Comparison of ENCODE assay signal across 1 cellular context in the genomic region with DNA sequence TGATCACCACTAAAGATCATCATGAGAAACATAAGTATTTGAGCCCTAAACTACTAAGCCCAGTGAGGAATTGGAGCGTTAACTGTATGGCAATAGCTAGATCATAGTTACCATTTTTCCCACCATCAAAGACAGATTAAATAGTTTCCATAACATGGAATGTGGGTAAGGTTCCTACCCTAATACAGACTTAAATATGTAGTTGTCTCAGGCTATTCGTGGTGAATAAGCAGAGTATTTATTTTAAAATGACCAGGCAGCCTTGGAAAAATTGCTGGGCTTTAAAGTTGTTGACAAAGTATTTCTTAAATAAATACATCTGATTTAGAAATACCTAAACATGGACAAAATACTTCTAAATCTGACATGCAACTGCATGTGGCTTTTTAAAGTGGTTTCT.
TF ChIP-seq lines count a peak whose summit lies in the region.

No MANE protein-coding gene starts in this region.

TF ChIP-seq in IMR-90, 13 proteins besides CTCF, POLR2A, EP300 and RAD21:
- TF ChIP-seq CHD1 (IDR thresholded peaks at IDR 0.05; ENCODE audit: low read depth, low read length) = no peak
- TF ChIP-seq MAFK (IDR thresholded peaks at IDR 0.05; ENCODE audit: low read depth, low read length) = no peak
- TF ChIP-seq FOS (IDR thresholded peaks at IDR 0.05; ENCODE audit: low read depth, low read length) = no peak
- TF ChIP-seq, protein P1, sequence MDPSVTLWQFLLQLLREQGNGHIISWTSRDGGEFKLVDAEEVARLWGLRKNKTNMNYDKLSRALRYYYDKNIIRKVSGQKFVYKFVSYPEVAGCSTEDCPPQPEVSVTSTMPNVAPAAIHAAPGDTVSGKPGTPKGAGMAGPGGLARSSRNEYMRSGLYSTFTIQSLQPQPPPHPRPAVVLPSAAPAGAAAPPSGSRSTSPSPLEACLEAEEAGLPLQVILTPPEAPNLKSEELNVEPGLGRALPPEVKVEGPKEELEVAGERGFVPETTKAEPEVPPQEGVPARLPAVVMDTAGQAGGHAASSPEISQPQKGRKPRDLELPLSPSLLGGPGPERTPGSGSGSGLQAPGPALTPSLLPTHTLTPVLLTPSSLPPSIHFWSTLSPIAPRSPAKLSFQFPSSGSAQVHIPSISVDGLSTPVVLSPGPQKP (IDR thresholded peaks at IDR 0.05; ENCODE audit: borderline replicate concordance, low read depth, low read length) = no peak
- TF ChIP-seq BHLHE40 (IDR thresholded peaks at IDR 0.05; ENCODE audit: low read depth, low read length) = no peak
- no peak for TF ChIP-seq RFX5 (IDR thresholded peaks at IDR 0.05; ENCODE audit: low read depth, low read length)
- no peak; the same call in 1 of the 2 replicates for TF ChIP-seq MXI1 (IDR thresholded peaks at IDR 0.05; ENCODE audit: borderline replicate concordance, low read depth, low read length)
- TF ChIP-seq USF2 (IDR thresholded peaks at IDR 0.05; ENCODE audit: low read depth, low read length) = no peak
- no peak for TF ChIP-seq CEBPB (IDR thresholded peaks at IDR 0.05; ENCODE audit: low read depth, low read length)
- no peak for TF ChIP-seq MAZ (IDR thresholded peaks at IDR 0.05; ENCODE audit: borderline replicate concordance, low read depth, low read length)
- TF ChIP-seq SMC3 (IDR thresholded peaks at IDR 0.05; ENCODE audit: low read depth, low read length) = no peak
- no peak for TF ChIP-seq NFE2L2 (IDR thresholded peaks at IDR 0.05; ENCODE audit: low read depth, low read length)
- no peak for TF ChIP-seq RCOR1 (IDR thresholded peaks at IDR 0.05; ENCODE audit: insufficient replicate concordance, low read length)
